In the genomic region with DNA sequence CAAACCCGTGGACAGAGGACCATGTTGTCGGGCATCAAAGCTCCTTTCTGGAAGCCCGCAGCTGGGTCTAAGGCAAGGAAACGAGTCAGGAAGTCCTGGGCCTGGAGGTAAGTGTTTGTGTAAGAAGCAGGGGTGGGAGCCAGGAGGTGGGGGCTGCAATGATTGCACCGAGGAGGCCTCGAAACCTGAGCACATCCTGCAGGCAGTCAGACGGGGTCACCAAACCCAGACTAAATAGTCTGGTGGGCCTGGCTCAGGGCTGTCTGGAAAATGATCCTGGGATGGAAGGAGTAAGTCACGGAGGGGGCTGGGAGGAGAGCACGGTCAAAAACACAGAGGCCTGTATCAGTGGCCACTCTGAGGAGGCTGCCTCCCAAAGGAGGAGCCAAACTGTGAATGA, we compare ENCODE assay signal across 32 cellular contexts.
"Had no signal": no experiment of that assay in that cellular context is flagged by ENCODE, and none has a peak within 500 bp of the region (broad histone marks: within the 10 kb centered on the region; RNA-seq: fewer than 3 reads in every experiment).

No MANE protein-coding gene starts in this region.

- H3K4me2 ChIP-seq: hepatocyte had no signal

- H3K4me1 Mint-ChIP-seq: activated CD4-positive, alpha-beta memory T cell treated with anti-CD3 and anti-CD28 coated beads, Interleukin-2, amount 10 ng/mL, durations not matched to agents 7 days and 5 days; activated CD4-positive, alpha-beta T cell treated with anti-CD3 and anti-CD28 coated beads, Interleukin-2, amount 10 ng/mL, durations not matched to agents 7 days and 5 days; activated T-helper 17 cell treated with anti-CD3 and anti-CD28 coated beads, Interleukin-2, amount 50 U/mL, for 72 hours had no signal

- H3K27ac Mint-ChIP-seq: activated CD4-positive, alpha-beta memory T cell treated with anti-CD3 and anti-CD28 coated beads, Interleukin-2, amount 10 ng/mL, durations not matched to agents 7 days and 5 days; activated CD4-positive, alpha-beta T cell treated with anti-CD3 and anti-CD28 coated beads, Interleukin-2, amount 10 ng/mL, durations not matched to agents 7 days and 5 days; activated naive CD8-positive, alpha-beta T cell; activated T-cell treated with anti-CD3 and anti-CD28 coated beads, Interleukin-2, amount 50 U/mL, for 24 hours; activated T-helper 17 cell treated with anti-CD3 and anti-CD28 coated beads, Interleukin-2, amount 50 U/mL, for 72 hours; effector memory CD8-positive, alpha-beta T cell; T-helper 1 cell treated with Interleukin-12 subunit alpha and Interleukin-12 subunit beta and Interleukin-4 antibody, amounts not matched to agents 30 μg/mL and 1 μg/mL, for 36 hours had no signal

- H2AFZ ChIP-seq: hepatocyte had no signal

- H3K4me3 Mint-ChIP-seq: activated CD4-positive, alpha-beta memory T cell treated with anti-CD3 and anti-CD28 coated beads, Interleukin-2, amount 10 ng/mL, durations not matched to agents 7 days and 5 days; activated CD4-positive, alpha-beta T cell treated with anti-CD3 and anti-CD28 coated beads, Interleukin-2, amount 10 ng/mL, durations not matched to agents 7 days and 5 days; activated naive CD8-positive, alpha-beta T cell; activated T-cell treated with anti-CD3 and anti-CD28 coated beads, Interleukin-2, amount 50 U/mL, for 24 hours; activated T-helper 17 cell treated with anti-CD3 and anti-CD28 coated beads, Interleukin-2, amount 50 U/mL, for 72 hours; effector memory CD8-positive, alpha-beta T cell; naive thymus-derived CD8-positive, alpha-beta T cell; T-helper 1 cell treated with Interleukin-12 subunit alpha and Interleukin-12 subunit beta and Interleukin-4 antibody, amounts not matched to agents 30 μg/mL and 1 μg/mL, for 36 hours had no signal

- H3K27me3 Mint-ChIP-seq: activated CD4-positive, alpha-beta T cell treated with anti-CD3 and anti-CD28 coated beads, Interleukin-2, amount 10 ng/mL, durations not matched to agents 7 days and 5 days had no signal

- H3K36me3 ChIP-seq: brain microvascular endothelial cell, gastrocnemius medialis, pancreas, prostate gland, transverse colon, uterus, WERI-Rb-1 had no signal

- H3K4me3 ChIP-seq: gastrocnemius medialis, hepatocyte, pancreas, prostate gland, skin epidermis, testis, transverse colon, uterus had no signal

- H3K9me3 Mint-ChIP-seq: activated CD4-positive, alpha-beta T cell treated with anti-CD3 and anti-CD28 coated beads, Interleukin-2, amount 10 ng/mL, durations not matched to agents 7 days and 5 days had no signal

- H3K4me1 ChIP-seq: gastrocnemius medialis, pancreas, prostate gland, testis, transverse colon, uterus had no signal

- ATAC-seq: activated T-helper 17 cell treated with anti-CD3 and anti-CD28 coated beads, Interleukin-2, amount 50 U/mL, for 72 hours; effector memory CD8-positive, alpha-beta T cell; gastrocnemius medialis; left colon; naive thymus-derived CD8-positive, alpha-beta T cell; pancreas; sciatic nerve; stimulated activated naive CD8-positive, alpha-beta T cell treated with anti-CD3 and anti-CD28 coated beads, Interleukin-15, Interleukin-2, amounts not matched to agents 100 U/mL and 50 U/mL, for 24 hours had no signal

- H3K79me2 ChIP-seq: hepatocyte had no signal

- H3K27ac ChIP-seq: brain microvascular endothelial cell, gastrocnemius medialis, hepatocyte, pancreas, prostate gland, skin epidermis, testis, transverse colon, uterus, WERI-Rb-1 had no signal

- DNase-seq: activated CD4-positive, alpha-beta memory T cell treated with anti-CD3 and anti-CD28 coated beads, Interleukin-2, amount 10 ng/mL, durations not matched to agents 7 days and 5 days; activated CD4-positive, alpha-beta T cell treated with anti-CD3 and anti-CD28 coated beads, Interleukin-2, amount 10 ng/mL, durations not matched to agents 7 days and 5 days; activated CD4-positive, CD25-positive, alpha-beta regulatory T cell treated with anti-CD3 and anti-CD28 coated beads, Interleukin-2, amount 50 U/mL, for 72 hours; activated CD8-positive, alpha-beta memory T cell treated with anti-CD3 and anti-CD28 coated beads, Interleukin-2, amount 50 U/mL, for 48 hours; activated T-cell treated with anti-CD3 and anti-CD28 coated beads, Interleukin-2, amount 50 U/mL, for 24 hours; anterior cingulate cortex; brain microvascular endothelial cell; cortex of kidney; effector memory CD8-positive, alpha-beta T cell; erythroblast; gastrocnemius medialis; kidney; left colon; naive thymus-derived CD8-positive, alpha-beta T cell; pancreas; retina; stimulated activated CD4-positive, alpha-beta T cell treated with anti-CD3 and anti-CD28 coated beads, Interleukin-12 subunit alpha, Interleukin-12 subunit beta, amount 100 ng/mL, for 4 hours; stimulated activated CD4-positive, alpha-beta T cell treated with anti-CD3 and anti-CD28 coated beads, Interleukin-4, amount 100 ng/mL, for 1 hour; stimulated activated naive CD8-positive, alpha-beta T cell treated with anti-CD3 and anti-CD28 coated beads, Interleukin-15, Interleukin-2, amounts not matched to agents 100 U/mL and 50 U/mL, for 24 hours; SW 1271; T1000; testis; transverse colon; uterus; WERI-Rb-1 had no signal

- H3K9me3 ChIP-seq: gastrocnemius medialis, pancreas, prostate gland, testis, transverse colon, uterus had no signal

- H3K27me3 ChIP-seq: brain microvascular endothelial cell, gastrocnemius medialis, hepatocyte, pancreas, testis, uterus had no signal

- H3K36me3 Mint-ChIP-seq: activated naive CD8-positive, alpha-beta T cell had no signal
